Comparison of ENCODE assay signal across 22 cellular contexts in genomic region chr4:144366425-144366824, GRCh38.
"Had no signal": no experiment of that assay in that cellular context is flagged by ENCODE, and none has a peak within 500 bp of the region (broad histone marks: within the 10 kb centered on the region; RNA-seq: fewer than 3 reads in every experiment).

No MANE protein-coding gene starts in this region.

- H3K27me3 ChIP-seq: colonic mucosa, esophagus squamous epithelium, gastrocnemius medialis, heart right ventricle, left lung had no signal

- H3K27me3 Mint-ChIP-seq: effector memory CD8-positive, alpha-beta T cell had no signal

- H3K9me3 ChIP-seq: colonic mucosa, esophagus squamous epithelium, gastrocnemius medialis, heart right ventricle, left lung, lower lobe of right lung, mucosa of descending colon had no signal

- H3K4me3 Mint-ChIP-seq: dendritic cell treated with granulocyte-macrophage colony-stimulating factor and Interleukin-4, amounts not matched to agents 40 ng/mL and 50 ng/mL, for 4 days; effector memory CD8-positive, alpha-beta T cell; endodermal cell; mesothelial cell of epicardium; naive B cell had no signal

- H3K27ac Mint-ChIP-seq: dendritic cell treated with granulocyte-macrophage colony-stimulating factor and Interleukin-4, amounts not matched to agents 40 ng/mL and 50 ng/mL, for 4 days; effector memory CD8-positive, alpha-beta T cell; endodermal cell; mesothelial cell of epicardium; naive B cell had no signal

- H3K9me3 Mint-ChIP-seq: dendritic cell treated with granulocyte-macrophage colony-stimulating factor and Interleukin-4, amounts not matched to agents 40 ng/mL and 50 ng/mL, for 4 days; effector memory CD8-positive, alpha-beta T cell; endodermal cell; mesothelial cell of epicardium had no signal

- H3K4me3 ChIP-seq: colonic mucosa, esophagus squamous epithelium, gastrocnemius medialis, heart right ventricle, left lung, lower lobe of right lung, mucosa of descending colon had no signal

- DNase-seq: colonic mucosa; cortex of kidney; effector CD8-positive, alpha-beta T cell; effector memory CD8-positive, alpha-beta T cell; endodermal cell; erythroblast; esophagus squamous epithelium; foreskin fibroblast; foreskin melanocyte; gastrocnemius medialis; heart right ventricle; hippocampal formation; left cardiac atrium; left lung; left ventricle myocardium superior; lower lobe of right lung; mesenchymal stem cell; mucosa of descending colon; naive B cell had no signal

- H3K4me1 Mint-ChIP-seq: naive B cell had no signal

- H3K36me3 ChIP-seq: colonic mucosa, esophagus squamous epithelium, gastrocnemius medialis, heart right ventricle, left lung, lower lobe of right lung had no signal

- ATAC-seq: effector memory CD8-positive, alpha-beta T cell; esophagus mucosa; gastrocnemius medialis; heart right ventricle; left cardiac atrium; left lung; left ventricle myocardium superior; lower lobe of right lung; mucosa of descending colon had no signal

- H3K4me1 ChIP-seq: colonic mucosa, esophagus squamous epithelium, gastrocnemius medialis, heart right ventricle, left lung, lower lobe of right lung had no signal
